13 cellular contexts compared by ENCODE assay signal in the genomic region with DNA sequence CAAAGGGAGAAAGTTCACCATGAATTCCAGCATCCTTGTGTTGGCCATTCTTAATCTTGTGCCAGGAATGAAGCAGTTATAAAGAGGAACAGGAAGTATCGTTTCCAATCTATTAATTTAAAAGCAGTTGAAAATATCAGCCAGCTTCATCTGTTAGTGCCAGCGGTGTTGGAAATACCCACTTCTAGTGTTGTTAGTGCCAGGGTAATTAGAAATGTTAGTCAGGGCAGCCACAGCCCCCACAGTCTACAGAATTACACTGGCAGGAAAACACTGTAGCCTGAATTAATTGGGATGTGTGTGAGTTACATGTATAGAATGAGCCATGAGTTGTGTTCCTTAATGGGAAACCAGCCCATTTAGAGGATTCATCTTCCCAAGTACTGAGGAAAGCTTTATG.
A peak's percentile ranks its signal among the peaks of the same experiment; 100 is the strongest.
DNase-seq lines count a peak whose midpoint lies in the region; ATAC-seq and TF ChIP-seq lines count a peak whose summit lies in the region.
"Had no signal": no experiment of that assay in that cellular context is flagged by ENCODE, and none has a peak within 500 bp of the region (broad histone marks: within the 10 kb centered on the region; RNA-seq: fewer than 3 reads in every experiment).

No MANE protein-coding gene starts in this region.

- WGBS in heart left ventricle, 4 donors = 46 to 68% (median 60%) methylated on average over 2 of the region's 2 CpGs
- 83 to 92% methylated on average over 2 of the region's 2 CpGs for WGBS in transverse colon (ENCODE audit: low coverage in 1 of 2), 2 donors

- no peak for TF ChIP-seq CTCF in heart left ventricle (IDR thresholded peaks at IDR 0.05)
- TF ChIP-seq CTCF in MCF 10A (IDR thresholded peaks at IDR 0.05; ENCODE audit: unreplicated experiment) = no peak
- no peak for TF ChIP-seq CTCF in transverse colon (IDR thresholded peaks at IDR 0.05)
- no peak for TF ChIP-seq CTCF in A673 (conservative IDR thresholded peaks at IDR 0.05; ENCODE audit: low read depth, low read length)

- H3K4me1 ChIP-seq in heart left ventricle = peaks cover 15 to 93% (median 80%) of the 10 kb centered on the region in 12 donors
- H3K4me1 ChIP-seq in transverse colon = peaks cover 19 to 57% (median 37%) of the 10 kb centered on the region in 4 donors
- no peaks in the 10 kb centered on the region for H3K4me1 ChIP-seq in CD8-positive, alpha-beta memory T cell (ENCODE audit: insufficient read depth, low read length)
- peaks cover 21% of the 10 kb centered on the region for H3K4me1 ChIP-seq in A673 (ENCODE audit: insufficient read depth, low read length, poor library complexity, severe bottlenecking)

- no peaks in the 10 kb centered on the region for H3K27me3 ChIP-seq in heart left ventricle
- no peaks in the 10 kb centered on the region for H3K27me3 ChIP-seq in transverse colon
- no peaks in the 10 kb centered on the region for H3K27me3 ChIP-seq in CD8-positive, alpha-beta memory T cell (ENCODE audit: insufficient read depth, low read length, poor library complexity, severe bottlenecking)
- H3K27me3 ChIP-seq in A673 (replicated peaks; ENCODE audit: insufficient read depth, low read depth, low read length, poor library complexity) = no peaks in the 10 kb centered on the region
- H3K27me3 ChIP-seq: tibial nerve had no signal

- H3K27ac Mint-ChIP-seq in MCF 10A (ENCODE audit: low read depth, unreplicated experiment) = peak overlapping the region; percentile 83
- peak overlapping the region; percentile 66 to 82 for H3K27ac Mint-ChIP-seq in natural killer cell treated with Interleukin-12 subunit alpha and Interleukin-12 subunit beta and Interleukin-15 and Interleukin-18, amount 100 ng/mL, for 72 hours
- peak overlapping the region in 2 of 8 donors; percentile 17 to 54 for H3K27ac Mint-ChIP-seq in CD8-positive, alpha-beta memory T cell
- H3K27ac Mint-ChIP-seq: CD8-positive, alpha-beta T cell had no signal

- POLR2A ChIA-PET in MCF 10A (lab: Yijun Ruan, JAX) (interaction anchor here (0.7 kb wide), 1 partner anchor 10 kb away, joined by 3 read pairs; no protein-coding TSS in a partner anchor), A673 (lab: Charles Lee; ENCODE audit: low non-redundant PET) (no interaction called here)
- POLR2A ChIA-PET in CD8-positive, alpha-beta memory T cell (lab: Charles Lee) = no interaction called here

- H3K4me3 ChIP-seq in heart left ventricle (no peak overlapping the region), transverse colon (no peak overlapping the region), A673 (ENCODE audit: low read depth, low read length, poor library complexity, severe bottlenecking) (no peak overlapping the region)
- H3K4me3 ChIP-seq in CD8-positive, alpha-beta memory T cell (ENCODE audit: low read length) = no peak overlapping the region
- H3K4me3 ChIP-seq: tibial nerve had no signal

- no peak for DNase-seq in heart left ventricle
- DNase-seq in cardiac septum (ENCODE audit: low spot score) = no peak
- no peak for DNase-seq in MCF 10A (ENCODE audit: unreplicated experiment)
- no peak for DNase-seq in natural killer cell treated with Interleukin-12 subunit alpha and Interleukin-12 subunit beta and Interleukin-15 and Interleukin-18, amount 100 ng/mL, for 72 hours (ENCODE audit: low spot score)
- DNase-seq in transverse colon = no peak
- no peak for DNase-seq in CD8-positive, alpha-beta memory T cell
- DNase-seq in A673 (ENCODE audit: low spot score) = no peak
- DNase-seq: CD8-positive, alpha-beta T cell; NCI-H774 had no signal

- no peak for TF ChIP-seq EP300 in transverse colon (IDR thresholded peaks at IDR 0.05; ENCODE audit: low read depth)

- BruUV-seq in MCF 10A (replicated peaks; lab: Mats Ljungman, UMichigan) (no TSS peak), A673 (replicated peaks; lab: Mats Ljungman, UMichigan) (no TSS peak)

- peaks cover 51% of the 10 kb centered on the region for H3K36me3 Mint-ChIP-seq in MCF 10A (ENCODE audit: insufficient read depth, unreplicated experiment)
- peaks cover 12% of the 10 kb centered on the region for H3K36me3 Mint-ChIP-seq in natural killer cell treated with Interleukin-12 subunit alpha and Interleukin-12 subunit beta and Interleukin-15 and Interleukin-18, amount 100 ng/mL, for 72 hours
- peaks cover 0 to 38% (median 4%) of the 10 kb centered on the region in 3 donors for H3K36me3 Mint-ChIP-seq in CD8-positive, alpha-beta memory T cell

- peaks cover 35% of the 10 kb centered on the region for H3K4me1 Mint-ChIP-seq in MCF 10A (ENCODE audit: insufficient read depth, unreplicated experiment)
- H3K4me1 Mint-ChIP-seq in natural killer cell treated with Interleukin-12 subunit alpha and Interleukin-12 subunit beta and Interleukin-15 and Interleukin-18, amount 100 ng/mL, for 72 hours (ENCODE audit: low read depth in 2 of 2) = peaks cover 29 to 44% of the 10 kb centered on the region in 2 donors
- no peaks in the 10 kb centered on the region for H3K4me1 Mint-ChIP-seq in CD8-positive, alpha-beta memory T cell

- TF ChIP-seq POLR2A in heart left ventricle (IDR thresholded peaks at IDR 0.05) (no peak), transverse colon (IDR thresholded peaks at IDR 0.05) (no peak)

- in situ Hi-C loops in transverse colon (cut with MboI; ENCODE audit: low pct_ligation_motif_present in 1 of 4, low pct_unique_long_range_greater_than_20kb in 1 of 4, low sequenced_read_pairs in 3 of 4) = loop anchor here in 1 of 4 donors (25.0 kb wide), 1 partner anchor 283 kb away; a partner anchor contains a TSS

- peaks cover 0 to 51% (median 11%) of the 10 kb centered on the region in 9 donors for H3K36me3 ChIP-seq in heart left ventricle
- H3K36me3 ChIP-seq in transverse colon = peaks cover 0 to under 1% (median 0%) of the 10 kb centered on the region in 4 donors
- H3K36me3 ChIP-seq in CD8-positive, alpha-beta memory T cell (ENCODE audit: insufficient read depth, low read length) = no peaks in the 10 kb centered on the region
- no peaks in the 10 kb centered on the region for H3K36me3 ChIP-seq in A673 (ENCODE audit: insufficient read depth, low read length, poor library complexity, severe bottlenecking)

- CTCF ChIA-PET in MCF 10A (lab: Yijun Ruan, JAX) (interaction anchor here (1.8 to 4.3 kb wide), 3 partner anchors 12 to 21 kb away, joined by 5 to 31 read pairs (median 26); no protein-coding TSS in a partner anchor), A673 (lab: Charles Lee) (no interaction called here)
- CTCF ChIA-PET in CD8-positive, alpha-beta memory T cell (lab: Charles Lee) = no interaction called here

- H3K27me3 Mint-ChIP-seq in MCF 10A (ENCODE audit: insufficient read depth, unreplicated experiment) = no peaks in the 10 kb centered on the region
- no peaks in the 10 kb centered on the region for H3K27me3 Mint-ChIP-seq in natural killer cell treated with Interleukin-12 subunit alpha and Interleukin-12 subunit beta and Interleukin-15 and Interleukin-18, amount 100 ng/mL, for 72 hours
- H3K27me3 Mint-ChIP-seq in CD8-positive, alpha-beta memory T cell = no peaks in the 10 kb centered on the region
- H3K27me3 Mint-ChIP-seq: progenitor cell of endocrine pancreas had no signal

- no peaks in the 10 kb centered on the region for H3K9me3 Mint-ChIP-seq in MCF 10A (ENCODE audit: unreplicated experiment)
- H3K9me3 Mint-ChIP-seq in natural killer cell treated with Interleukin-12 subunit alpha and Interleukin-12 subunit beta and Interleukin-15 and Interleukin-18, amount 100 ng/mL, for 72 hours = no peaks in the 10 kb centered on the region
- no peaks in the 10 kb centered on the region for H3K9me3 Mint-ChIP-seq in CD8-positive, alpha-beta memory T cell
- H3K9me3 Mint-ChIP-seq: CD8-positive, alpha-beta T cell had no signal

- H3K27ac ChIP-seq in heart left ventricle (peak overlapping the region; percentile 61 to 91 (median 83)), transverse colon (peak overlapping the region; percentile 65 to 82 (median 80)), A673 (ENCODE audit: low read depth, low read length, poor library complexity, severe bottlenecking) (no peak overlapping the region)
- no peak overlapping the region for H3K27ac ChIP-seq in CD8-positive, alpha-beta memory T cell (ENCODE audit: low read depth, low read length)

- no peak for ATAC-seq in heart left ventricle
- no peak for ATAC-seq in natural killer cell treated with Interleukin-12 subunit alpha and Interleukin-12 subunit beta and Interleukin-15 and Interleukin-18, amount 100 ng/mL, for 72 hours
- no peak for ATAC-seq in GM18870 (IDR thresholded peaks at IDR 0.05; ENCODE audit: unreplicated experiment)
- ATAC-seq: CD8-positive, alpha-beta T cell; HCT116 had no signal

- intact Hi-C loops in heart left ventricle (cut with DNase I) (loop anchor here in 3 of 10 donors (5.0 to 10.0 kb wide), 3 partner anchors 33 to 486 kb away; no protein-coding TSS in a partner anchor), cardiac septum (cut with DNase I) (no loop called here), MCF 10A (cut with micrococcal nuclease) (no loop called here), transverse colon (cut with DNase I; ENCODE audit: low total_unique reads) (no loop called here), A673 (cut with micrococcal nuclease; ENCODE audit: unreplicated experiment) (no loop called here)

- H3K9me3 ChIP-seq in heart left ventricle = no peaks in the 10 kb centered on the region
- H3K9me3 ChIP-seq in transverse colon = no peaks in the 10 kb centered on the region
- no peaks in the 10 kb centered on the region for H3K9me3 ChIP-seq in CD8-positive, alpha-beta memory T cell (ENCODE audit: low read length)
- H3K9me3 ChIP-seq in A673 (ENCODE audit: low read depth, low read length, poor library complexity, severe bottlenecking) = no peaks in the 10 kb centered on the region
- H3K9me3 ChIP-seq: tibial nerve had no signal

- no peak overlapping the region for H3K4me3 Mint-ChIP-seq in MCF 10A (ENCODE audit: unreplicated experiment)
- H3K4me3 Mint-ChIP-seq in natural killer cell treated with Interleukin-12 subunit alpha and Interleukin-12 subunit beta and Interleukin-15 and Interleukin-18, amount 100 ng/mL, for 72 hours = no peak overlapping the region
- H3K4me3 Mint-ChIP-seq in CD8-positive, alpha-beta memory T cell = no peak overlapping the region
- H3K4me3 Mint-ChIP-seq: CD8-positive, alpha-beta T cell had no signal

Comparison
In these comparisons a context has a peak if more than half of its experiments do, and no peak if none do; other contexts are left out.
1. H3K27ac ChIP-seq: peak in heart left ventricle (12 of 12) and transverse colon (4 of 4); none in CD8-positive, alpha-beta memory T cell (single experiment) and A673 (single experiment).